ENCODE assay signal across 24 cellular contexts in the genomic region with DNA sequence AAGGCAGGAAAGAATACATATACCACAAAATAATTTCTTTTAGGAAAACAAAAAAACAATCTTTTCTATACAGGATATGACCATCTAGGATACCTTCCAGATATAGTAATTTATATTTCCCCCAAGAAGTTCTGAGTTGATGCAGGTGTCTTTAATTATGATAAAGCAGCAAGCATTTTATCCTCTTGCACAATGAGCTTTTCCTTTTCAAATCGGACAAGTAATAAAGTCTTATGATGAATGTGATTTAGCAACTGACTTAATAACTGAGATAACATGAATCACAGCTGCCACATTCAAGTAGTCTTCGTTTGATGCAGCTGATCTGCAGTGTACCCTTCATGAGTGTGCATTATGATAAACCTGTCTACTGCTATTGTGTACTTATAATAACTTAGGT.
"Had no signal": no experiment of that assay in that cellular context is flagged by ENCODE, and none has a peak within 500 bp of the region (broad histone marks: within the 10 kb centered on the region; RNA-seq: fewer than 3 reads in every experiment).

No MANE protein-coding gene starts in this region.

- H3K27ac ChIP-seq: breast epithelium, colonic mucosa, epithelial cell of prostate, gastrocnemius medialis, left lung, right lobe of liver, stomach, suprapubic skin, tibial nerve, VCaP had no signal

- ATAC-seq: activated CD4-positive, CD25-positive, alpha-beta regulatory T cell treated with anti-CD3 and anti-CD28 coated beads, Interleukin-2, amount 50 U/mL, for 24 hours; activated naive CD4-positive, alpha-beta T cell treated with anti-CD3 and anti-CD28 coated beads, Interleukin-2, amount 50 U/mL, for 72 hours; activated T-helper 17 cell treated with anti-CD3 and anti-CD28 coated beads, Interleukin-2, amount 50 U/mL, for 72 hours; gastrocnemius medialis; left lung; naive thymus-derived CD4-positive, alpha-beta T cell; right lobe of liver; stimulated activated memory B cell treated with anti-CD40 and anti-IgM and Interleukin-4, amounts not matched to agents 10 μg/mL and 1 μg/mL and 100 μg/mL, for 72 hours had no signal

- H3K9me3 ChIP-seq: breast epithelium, colonic mucosa, gastrocnemius medialis, left lung, right lobe of liver, suprapubic skin had no signal

- H3K4me1 ChIP-seq: breast epithelium, colonic mucosa, gastrocnemius medialis, left lung, right lobe of liver, stomach, suprapubic skin had no signal

- DNase-seq: activated CD4-positive, alpha-beta T cell treated with anti-CD3 and anti-CD28 coated beads, Interleukin-2, amount 50 U/mL, for 1 hour; activated T-cell treated with anti-CD3 and anti-CD28 coated beads, Interleukin-2, amount 50 U/mL, for 1 hour; amniotic stem cell; colonic mucosa; gastrocnemius medialis; hippocampal formation; kidney glomerular epithelial cell; left lung; naive thymus-derived CD4-positive, alpha-beta T cell; occipital lobe; posterior cingulate gyrus; right lobe of liver; small intestine; stomach had no signal

- H3K4me3 ChIP-seq: breast epithelium, colonic mucosa, gastrocnemius medialis, left lung, lung, right lobe of liver, stomach, suprapubic skin, tibial nerve had no signal

- H3K36me3 ChIP-seq: breast epithelium, colonic mucosa, gastrocnemius medialis, left lung, right lobe of liver, stomach, suprapubic skin, tibial nerve had no signal

- H3K27me3 ChIP-seq: breast epithelium, colonic mucosa, gastrocnemius medialis, left lung, right lobe of liver, stomach, suprapubic skin, tibial nerve had no signal
